In genomic region chr2:39646267-39646666, GRCh38 we compare ENCODE assay signal across 15 cellular contexts. TPM values are rescaled to one million over a fixed set of nuclear protein-coding genes. Genes with fewer than 3 reads are reported as not detected.
DNase-seq lines count a peak whose midpoint lies in the region; ATAC-seq and TF ChIP-seq lines count a peak whose summit lies in the region.
"Had no signal": no experiment of that assay in that cellular context is flagged by ENCODE, and none has a peak within 500 bp of the region (broad histone marks: within the 10 kb centered on the region; RNA-seq: fewer than 3 reads in every experiment).

No MANE protein-coding gene starts in this region.

- H3K36me3 Mint-ChIP-seq in nephron progenitor cell (ENCODE audit: low read depth): no peaks in the 10 kb centered on the region

- no peak for ATAC-seq in body of pancreas
- ATAC-seq: A549 had no signal

- no peaks in the 10 kb centered on the region for H3K9me3 ChIP-seq in body of pancreas
- H3K9me3 ChIP-seq: A549, Caco-2 had no signal

- TF ChIP-seq CTCF in LNCaP clone FGC (IDR thresholded peaks at IDR 0.05; ENCODE audit: control insufficient read depth, extremely low read depth, insufficient read depth): no peak
- TF ChIP-seq CTCF in VCaP (conservative IDR thresholded peaks at IDR 0.05): no peak
- TF ChIP-seq CTCF in nephron progenitor cell (IDR thresholded peaks at IDR 0.05): no peak
- TF ChIP-seq CTCF in body of pancreas (IDR thresholded peaks at IDR 0.05): no peak

- peak overlapping the region; percentile 67 for H3K27ac Mint-ChIP-seq in nephron progenitor cell
- H3K27ac Mint-ChIP-seq: CD4-positive, alpha-beta T cell; GM23338 had no signal

- H3K27ac ChIP-seq in VCaP (peak overlapping the region; percentile 90), body of pancreas (no peak overlapping the region)
- H3K27ac ChIP-seq: A549, KMS-11 had no signal

- H3K27me3 Mint-ChIP-seq in nephron progenitor cell (ENCODE audit: low read depth, poor library complexity): no peaks in the 10 kb centered on the region
- H3K27me3 Mint-ChIP-seq: CD4-positive, alpha-beta T cell had no signal

- peak; percentile 23 for DNase-seq in SIG-M5 treated with dmso at 0.1 percent for 504 hours (lab: John Stamatoyannopoulos, UW; ENCODE audit: unreplicated experiment)
- DNase-seq in SIG-M5 (lab: John Stamatoyannopoulos, UW): no peak
- peak; percentile 59 for DNase-seq in LNCaP clone FGC (ENCODE audit: low read depth)
- DNase-seq in nephron progenitor cell: no peak
- no peak for DNase-seq in stimulated activated CD8-positive, alpha-beta memory T cell treated with anti-CD3 and anti-CD28 coated beads, Interleukin-4, amount 100 ng/mL, for 48 hours
- no peak for DNase-seq in body of pancreas
- DNase-seq in NCI-H748 (lab: John Stamatoyannopoulos, UW; ENCODE audit: unreplicated experiment): no peak
- DNase-seq: AML-193; Caco-2; CD4-positive, alpha-beta T cell; HCEC 1CT had no signal

- peaks cover 9% of the 10 kb centered on the region for H3K4me1 Mint-ChIP-seq in nephron progenitor cell

- no peaks in the 10 kb centered on the region for H3K27me3 ChIP-seq in body of pancreas

- no peaks in the 10 kb centered on the region for H3K36me3 ChIP-seq in body of pancreas (replicated peaks in 1 of 2; ENCODE audit: insufficient read depth in 1 of 2, low read depth in 2 of 2)

- H3K9me3 Mint-ChIP-seq in nephron progenitor cell: no peaks in the 10 kb centered on the region
- H3K9me3 Mint-ChIP-seq: CD4-positive, alpha-beta T cell; GM23338 had no signal

- no peak overlapping the region for H3K4me3 Mint-ChIP-seq in nephron progenitor cell
- H3K4me3 Mint-ChIP-seq: CD4-positive, alpha-beta T cell; GM23338 had no signal

- H3K4me3 ChIP-seq in LNCaP clone FGC (ENCODE audit: low read depth, low read length) (no peak overlapping the region), body of pancreas (no peak overlapping the region)
- H3K4me3 ChIP-seq: A549, GM23338 had no signal

- peaks cover 9% of the 10 kb centered on the region for H3K4me1 ChIP-seq in body of pancreas
- H3K4me1 ChIP-seq: Caco-2 had no signal

- no peak for TF ChIP-seq POLR2A in body of pancreas (IDR thresholded peaks at IDR 0.05)

- intact Hi-C loops in body of pancreas (cut with DNase I): no loop called here

- 83 to 100% methylated on average over 1 of the region's 1 CpG for WGBS in body of pancreas, 2 donors

RNA-seq across cellular contexts. Expression of gene TMEM178A, which starts 19.4 kb away (rescaled TPM):
- total RNA-seq in body of pancreas: 1 to 10 TPM; 4.9 to 7.8 TPM

Comparison
In these comparisons a context has a peak if more than half of its experiments do, and no peak if none do; other contexts are left out.
1. DNase-seq: peak in SIG-M5 treated with dmso at 0.1 percent for 504 hours (single experiment) and LNCaP clone FGC (single experiment); none in SIG-M5 (single experiment), nephron progenitor cell (single experiment), stimulated activated CD8-positive, alpha-beta memory T cell treated with anti-CD3 and anti-CD28 coated beads, Interleukin-4, amount 100 ng/mL, for 48 hours (single experiment), body of pancreas (0 of 4) and NCI-H748 (single experiment).